Comparison of ENCODE assay signal across 8 cellular contexts in genomic region chr13:43908156-43909126, GRCh38. TPM values are rescaled to one million over a fixed set of nuclear protein-coding genes. Genes with fewer than 3 reads are reported as not detected.
A peak's percentile ranks its signal among the peaks of the same experiment; 100 is the strongest.
DNase-seq lines count a peak whose midpoint lies in the region; ATAC-seq, FAIRE-seq and TF ChIP-seq lines count a peak whose summit lies in the region.

No MANE protein-coding gene starts in this region.

- intact Hi-C loops in Right ventricle myocardium superior (cut with DNase I) (loop anchor here (5.0 to 10.0 kb wide), 3 partner anchors 139 to 564 kb away; no protein-coding TSS in a partner anchor), cardiac septum (cut with DNase I) (loop anchor here (5.0 to 10.0 kb wide), 3 partner anchors 139 to 564 kb away; no protein-coding TSS in a partner anchor), GM12878 (cut with micrococcal nuclease; ENCODE audit: unreplicated experiment) (loop anchor here (1.0 to 5.0 kb wide), 3 partner anchors 54 to 530 kb away; no protein-coding TSS in a partner anchor)

- no peak overlapping the region for H2AFZ ChIP-seq in GM12878 (ENCODE audit: control insufficient read depth, low read depth, low read length)

- TF ChIP-seq CTCF in GM12878 (IDR thresholded peaks at IDR 0.05 in 2 of 3, conservative IDR thresholded peaks at IDR 0.05 in 1 of 3; ENCODE audit: control insufficient read depth in 2 of 3, extremely low read depth in 1 of 3, insufficient read depth in 1 of 3, low read depth in 3 of 3, low read length in 3 of 3) = peak; percentile 17 to 38 (median 31); a peak in 3 of 6 replicates
- TF ChIP-seq CTCF in kidney epithelial cell (IDR thresholded peaks at IDR 0.05; ENCODE audit: insufficient read depth, low read length, poor library complexity, severe bottlenecking) = peak; percentile 29
- TF ChIP-seq CTCF in thoracic aorta (IDR thresholded peaks at IDR 0.05) = peak; percentile 61

- H3K9me3 ChIP-seq in GM12878 (replicated peaks; ENCODE audit: control insufficient read depth, insufficient read depth, low read length) = no peaks in the 10 kb centered on the region
- no peaks in the 10 kb centered on the region for H3K9me3 ChIP-seq in thoracic aorta

- peak; percentile 41 for TF ChIP-seq RAD21 in GM12878 (IDR thresholded peaks at IDR 0.05; ENCODE audit: insufficient read depth, low read depth, low read length)

- CTCF ChIA-PET in GM12878 (lab: Yijun Ruan, JAX) = interaction anchor here (0.7 to 2.5 kb wide), 21 partner anchors 9 to 657 kb away, joined by 3 to 25 read pairs (median 4); no protein-coding TSS in a partner anchor

- 50% methylated on average over 2 of the region's 2 CpGs for WGBS in GM12878 (ENCODE audit: insufficient coverage, insufficient replicate concordance, low lambda C conversion rate, missing lambda C conversion rate)

- FAIRE-seq in GM12878 (lab: Jason Lieb, UNC) = no peak

- no peak for TF ChIP-seq POLR2A in GM12878 (IDR thresholded peaks at IDR 0.05; ENCODE audit: low read depth, low read length)

- H3K27ac ChIP-seq in GM12878 (ENCODE audit: control insufficient read depth, insufficient read depth) = no peak overlapping the region
- no peak overlapping the region for H3K27ac ChIP-seq in thoracic aorta

- SMC1A ChIA-PET in GM12878 (lab: Charles Lee; ENCODE audit: uncharacterized antibody, unreplicated experiment) = interaction anchor here (0.6 to 2.2 kb wide), 7 partner anchors 17 to 531 kb away, joined by 3 to 16 read pairs (median 5); no protein-coding TSS in a partner anchor

- H3K79me2 ChIP-seq in GM12878 (ENCODE audit: control insufficient read depth, insufficient read depth, low read length) = no peaks in the 10 kb centered on the region

- H3K36me3 ChIP-seq in GM12878 (ENCODE audit: control insufficient read depth in 2 of 2, insufficient read depth in 2 of 2, low read length in 1 of 2) (no peaks in the 10 kb centered on the region), kidney epithelial cell (ENCODE audit: control insufficient read depth, insufficient read depth, low read length) (no peaks in the 10 kb centered on the region), thoracic aorta (no peaks in the 10 kb centered on the region)

- POLR2A ChIA-PET in GM12878 (lab: Charles Lee) = interaction anchor here (0.6 kb wide), 1 partner anchor 527 kb away, joined by 3 read pairs; no protein-coding TSS in a partner anchor

- no peaks in the 10 kb centered on the region for H4K20me1 ChIP-seq in GM12878 (ENCODE audit: control insufficient read depth, insufficient read depth)

- TF ChIP-seq EP300 in GM12878 (IDR thresholded peaks at IDR 0.05; ENCODE audit: borderline replicate concordance in 1 of 2, control insufficient read depth in 1 of 2, low read depth in 2 of 2, low read length in 2 of 2) = no peak

- no TSS peak for BruUV-seq in GM12878 (replicated peaks; lab: Mats Ljungman, UMichigan)

- RAD21 ChIA-PET in GM12878 (lab: Charles Lee; ENCODE audit: unreplicated experiment) = interaction anchor here (1.1 to 2.6 kb wide), 3 partner anchors 140 to 532 kb away, joined by 3 to 10 read pairs (median 6); no protein-coding TSS in a partner anchor

- H3K4me2 ChIP-seq in GM12878 (ENCODE audit: control insufficient read depth, insufficient read depth) = no peak overlapping the region

- no peak for DNase-seq in Right ventricle myocardium superior
- DNase-seq in cardiac septum (ENCODE audit: low spot score) = no peak
- peak; percentile 36 for DNase-seq in NCI-H1105 treated with DMSO at 0.1 percent for 48 hours (lab: John Stamatoyannopoulos, UW)
- no peak for DNase-seq in GM12878 (ENCODE audit: low read depth, low spot score)
- DNase-seq in kidney epithelial cell (ENCODE audit: low read depth) = peak; percentile 35
- DNase-seq in thoracic aorta (ENCODE audit: low spot score) = no peak
- no peak for DNase-seq in NCI-H1048 (lab: John Stamatoyannopoulos, UW)

- no peaks in the 10 kb centered on the region for H3K4me1 ChIP-seq in GM12878 (ENCODE audit: control insufficient read depth, insufficient read depth, low read length)
- H3K4me1 ChIP-seq in thoracic aorta (ENCODE audit: control insufficient read depth in 1 of 2, low read depth in 2 of 2) = peaks cover 3 to 20% of the 10 kb centered on the region in 2 donors

- H3K27me3 ChIP-seq in GM12878 (replicated peaks in 1 of 2; ENCODE audit: control insufficient read depth in 2 of 2, insufficient read depth in 2 of 2, low read length in 1 of 2) (0 out of 4 replicates have a peak, but pooled peaks cover 0 to 9% of the 10 kb centered on the region in 2 experiments), kidney epithelial cell (ENCODE audit: control insufficient read depth, insufficient read depth, low read length) (no peaks in the 10 kb centered on the region), thoracic aorta (replicated peaks; ENCODE audit: insufficient read depth) (no peaks in the 10 kb centered on the region)

- in situ Hi-C loops in GM12878 (cut with MboI) = loop anchor here (5.0 to 10.0 kb wide), 3 partner anchors 139 to 566 kb away; no protein-coding TSS in a partner anchor

- ATAC-seq in Right ventricle myocardium superior (ENCODE audit: poor library complexity) = peak; percentile 36
- 0 out of 3 replicates have a peak, but pooled peaks have one; percentile 34 for ATAC-seq in GM12878
- ATAC-seq in thoracic aorta (ENCODE audit: insufficient number of reproducible peaks, low FRiP score, low read depth) = no peak
- ATAC-seq in HG02852 (IDR thresholded peaks at IDR 0.05; ENCODE audit: unreplicated experiment) = no peak

- no peak overlapping the region for H3K9ac ChIP-seq in GM12878 (ENCODE audit: control insufficient read depth, insufficient read depth, low read length)

- no peak overlapping the region for H3K4me3 ChIP-seq in GM12878
- H3K4me3 ChIP-seq in kidney epithelial cell (ENCODE audit: low read depth, low read length) = no peak overlapping the region
- H3K4me3 ChIP-seq in thoracic aorta = no peak overlapping the region

TF ChIP-seq in GM12878, 131 proteins besides CTCF, POLR2A, EP300 and RAD21 (continues in another document):
- TF ChIP-seq RFX5 (IDR thresholded peaks at IDR 0.05; ENCODE audit: low read depth, low read length) (no peak), SMC3 (IDR thresholded peaks at IDR 0.05; ENCODE audit: borderline replicate concordance, low read length) (peak; percentile 63; the same call in 1 of the 2 replicates), HSF1 (IDR thresholded peaks at IDR 0.05; ENCODE audit: low read depth, low read length) (no peak), BHLHE40 (IDR thresholded peaks at IDR 0.05; ENCODE audit: borderline replicate concordance in 1 of 2, low read depth in 2 of 2, low read length in 1 of 2) (no peak)

RNA-seq across cellular contexts. Expression of gene LACC1, which starts 28.7 kb away (rescaled TPM):
- 4.2 TPM for total RNA-seq in Right ventricle myocardium superior
- total RNA-seq in cardiac septum = 8.7 TPM
- total RNA-seq in GM12878 (2013; cell fraction: nucleolus; rRNA removed) = 0.24 and 0.69 TPM in 2 replicates
- total RNA-seq in GM12878 (2014; rRNA removed) = 2.1 and 2.4 TPM in 2 replicates
- 3.5 and 3.7 TPM in 2 replicates for total RNA-seq in GM12878 (2014; rRNA removed; fragmentation: Illumina TruSeq; extraction: Trizol)
- total RNA-seq in GM12878 (2021) = 2.5 and 3.5 TPM in 2 replicates
- polyA plus RNA-seq in GM12878 (2011; ENCODE audit: low read depth) = 0.93 TPM
- 0.03 TPM in 2 replicates for polyA plus RNA-seq in GM12878 (2011; rRNA removed)
- not detected in 2 replicates for polyA plus RNA-seq in GM12878 (2011; cell fraction: cytosol; rRNA removed)
- 0.09 TPM in 1 of 2 replicates, not detected in the other for polyA plus RNA-seq in GM12878 (2011; cell fraction: nucleus; rRNA removed)
- polyA plus RNA-seq in GM12878 (2012) = 2.0 TPM in 2 replicates
- polyA plus RNA-seq in GM12878 (2014; fragmentation: Illumina TruSeq; extraction: Trizol) = 3.6 and 5.5 TPM in 2 replicates
- 1 to 10 TPM in 1 of 2 experiments, under 1 TPM in 1; 0.93 to 1.8 TPM for polyA plus RNA-seq in GM12878 (2014; fragmentation: Nextera tagmentation; extraction: Ambion mirVana)
- polyA plus RNA-seq in GM12878 (2014; rRNA removed) = 2.1 and 3.2 TPM in 2 replicates
- 1 to 10 TPM; 2.7 to 3.6 TPM for polyA plus RNA-seq in GM12878 (2016; fragmentation: Nextera tagmentation; extraction: Ambion mirVana)
- polyA minus RNA-seq in GM12878 (2011; rRNA and poly(A)+ RNA removed) = not detected in 2 replicates
- polyA minus RNA-seq in GM12878 (2011; cell fraction: cytosol; rRNA and poly(A)+ RNA removed) = not detected in 2 replicates
- polyA minus RNA-seq in GM12878 (2011; cell fraction: nucleus; rRNA and poly(A)+ RNA removed) = not detected in 2 replicates
- total RNA-seq in kidney epithelial cell = 15.2 and 24.0 TPM in 2 replicates
- total RNA-seq in thoracic aorta = 10 to 100 TPM in 1 of 2 donors, 1 to 10 TPM in 1; 6.1 to 12.5 TPM

RNA-seq across cellular contexts. Expression of gene CCDC122, which starts 28.9 kb away (rescaled TPM):
- total RNA-seq in Right ventricle myocardium superior = 3.4 TPM
- total RNA-seq in cardiac septum = 8.9 TPM
- 1.6 and 1.7 TPM in 2 replicates for total RNA-seq in GM12878 (2013; cell fraction: nucleolus; rRNA removed)
- 2.6 and 2.9 TPM in 2 replicates for total RNA-seq in GM12878 (2014; rRNA removed)
- total RNA-seq in GM12878 (2014; rRNA removed; fragmentation: Illumina TruSeq; extraction: Trizol) = 3.9 and 5.9 TPM in 2 replicates
- 2.1 and 2.2 TPM in 2 replicates for total RNA-seq in GM12878 (2021)
- polyA plus RNA-seq in GM12878 (2011; ENCODE audit: low read depth) = 0.50 TPM
- polyA plus RNA-seq in GM12878 (2011; rRNA removed) = 0.03 TPM in 1 of 2 replicates, not detected in the other
- polyA plus RNA-seq in GM12878 (2011; cell fraction: cytosol; rRNA removed) = not detected in 2 replicates
- polyA plus RNA-seq in GM12878 (2011; cell fraction: nucleus; rRNA removed) = 0.06 TPM in 2 replicates
- 1.9 and 2.0 TPM in 2 replicates for polyA plus RNA-seq in GM12878 (2012)
- polyA plus RNA-seq in GM12878 (2014; fragmentation: Illumina TruSeq; extraction: Trizol) = 4.2 and 11.6 TPM in 2 replicates
- 1 to 10 TPM; 1.0 to 1.5 TPM for polyA plus RNA-seq in GM12878 (2014; fragmentation: Nextera tagmentation; extraction: Ambion mirVana)
- 2.5 and 2.7 TPM in 2 replicates for polyA plus RNA-seq in GM12878 (2014; rRNA removed)
- 1 to 10 TPM; 3.0 to 4.5 TPM for polyA plus RNA-seq in GM12878 (2016; fragmentation: Nextera tagmentation; extraction: Ambion mirVana)
- not detected in 2 replicates for polyA minus RNA-seq in GM12878 (2011; rRNA and poly(A)+ RNA removed)
- not detected in 2 replicates for polyA minus RNA-seq in GM12878 (2011; cell fraction: cytosol; rRNA and poly(A)+ RNA removed)
- polyA minus RNA-seq in GM12878 (2011; cell fraction: nucleus; rRNA and poly(A)+ RNA removed) = 0.12 and 0.38 TPM in 2 replicates
- 7.3 and 7.4 TPM in 2 replicates for total RNA-seq in kidney epithelial cell
- 1 to 10 TPM in 1 of 2 donors, under 1 TPM in 1; 0.54 to 1.1 TPM for total RNA-seq in thoracic aorta

Comparison
In these comparisons a context has a peak if more than half of its experiments do, and no peak if none do; other contexts are left out.
1. ATAC-seq: peak in Right ventricle myocardium superior (single experiment) and GM12878 (single experiment); none in thoracic aorta (single experiment) and HG02852 (single experiment).
2. DNase-seq: peak in NCI-H1105 treated with DMSO at 0.1 percent for 48 hours (single experiment) and kidney epithelial cell (single experiment); none in Right ventricle myocardium superior (single experiment), cardiac septum (single experiment), GM12878 (single experiment), thoracic aorta (single experiment) and NCI-H1048 (single experiment).
3. Peak in every context shown above with its lines, with median percentiles within 50 percentile points of each other: CTCF ChIP-seq.